9 cellular contexts compared by ENCODE assay signal in genomic region chr1:234899041-234899787, GRCh38.
A peak's percentile ranks its signal among the peaks of the same experiment; 100 is the strongest.
DNase-seq lines count a peak whose midpoint lies in the region; ATAC-seq lines count a peak whose summit lies in the region.
"Had no signal": no experiment of that assay in that cellular context is flagged by ENCODE, and none has a peak within 500 bp of the region (broad histone marks: within the 10 kb centered on the region; RNA-seq: fewer than 3 reads in every experiment).

No MANE protein-coding gene starts in this region.

- no peaks in the 10 kb centered on the region for H3K79me1 ChIP-seq in mesendoderm (ENCODE audit: low read length)

- no peak overlapping the region for H3K56ac ChIP-seq in mesendoderm (ENCODE audit: low read length)

- H3K4me3 ChIP-seq in mesendoderm (ENCODE audit: low read length), result no peak overlapping the region

- no peaks in the 10 kb centered on the region for H3K36me3 ChIP-seq in mesendoderm (ENCODE audit: control insufficient read depth, insufficient read depth, low read length)

- no peak for ATAC-seq in HG03342 (IDR thresholded peaks at IDR 0.05; ENCODE audit: unreplicated experiment)
- no peak for ATAC-seq in HG03175 (IDR thresholded peaks at IDR 0.05; ENCODE audit: unreplicated experiment)

- H3K27me3 ChIP-seq in mesendoderm (ENCODE audit: insufficient read depth, low read length, poor library complexity), result no peaks in the 10 kb centered on the region

- H2BK5ac ChIP-seq in mesendoderm (ENCODE audit: low read length), result no peak overlapping the region

- H2BK15ac ChIP-seq in mesendoderm (replicated peaks; ENCODE audit: low read depth), result no peak overlapping the region

- H3K79me2 ChIP-seq in mesendoderm (ENCODE audit: control insufficient read depth, insufficient read depth, low read length), result no peaks in the 10 kb centered on the region

- no peak overlapping the region for H3K4ac ChIP-seq in mesendoderm (ENCODE audit: low read depth, low read length)

- H3K9ac ChIP-seq in mesendoderm (ENCODE audit: low read length), result no peak overlapping the region

- no peak overlapping the region for H2BK120ac ChIP-seq in mesendoderm (ENCODE audit: low read depth, low read length)

- no peak overlapping the region for H3K4me2 ChIP-seq in mesendoderm (ENCODE audit: low read length)

- no peak overlapping the region for H2AK5ac ChIP-seq in mesendoderm (ENCODE audit: low read length)

- H3K27ac ChIP-seq in mesendoderm (ENCODE audit: low read depth, low read length), result no peak overlapping the region

- WGBS in mesendoderm (ENCODE audit: extremely low coverage, insufficient coverage, low lambda C conversion rate), result no CpG with 5 or more reads among the region's 12 CpGs

- H3K4me1 ChIP-seq in mesendoderm (ENCODE audit: control insufficient read depth, low read depth, low read length), result no peaks in the 10 kb centered on the region

- no peak overlapping the region for H4K8ac ChIP-seq in mesendoderm (ENCODE audit: low read depth, low read length)

- no peak overlapping the region for H4K5ac ChIP-seq in mesendoderm (ENCODE audit: low read length)

- H3K23ac ChIP-seq in mesendoderm (ENCODE audit: low read length), result no peak overlapping the region

- H3K18ac ChIP-seq in mesendoderm (ENCODE audit: low read length), result no peak overlapping the region

- peak; percentile 97 for DNase-seq in DMS53 (lab: John Stamatoyannopoulos, UW)
- peak; percentile 96 for DNase-seq in NCI-H2107 treated with DMSO at 0.1 percent for 48 hours (lab: John Stamatoyannopoulos, UW; ENCODE audit: unreplicated experiment)
- peak; percentile 66 for DNase-seq in dermis blood vessel endothelial cell
- DNase-seq in mesendoderm, result peak; percentile 48
- DNase-seq in activated T-cell treated with anti-CD3 and anti-CD28 coated beads, Interleukin-2, amount 50 U/mL, for 1 hour, result no peak
- DNase-seq in NCI-H524 treated with DMSO at 0.1 percent for 48 hours (lab: John Stamatoyannopoulos, UW), result no peak
- DNase-seq: activated naive CD8-positive, alpha-beta T cell treated with anti-CD3 and anti-CD28 coated beads, Interleukin-2, amount 10 ng/mL, durations not matched to agents 7 days and 5 days had no signal

Comparison
In these comparisons a context has a peak if more than half of its experiments do, and no peak if none do; other contexts are left out.
1. DNase-seq: peak in DMS53 (single experiment), NCI-H2107 treated with DMSO at 0.1 percent for 48 hours (single experiment), dermis blood vessel endothelial cell (single experiment) and mesendoderm (single experiment); none in activated T-cell treated with anti-CD3 and anti-CD28 coated beads, Interleukin-2, amount 50 U/mL, for 1 hour (single experiment) and NCI-H524 treated with DMSO at 0.1 percent for 48 hours (single experiment).